2 cellular contexts compared by ENCODE assay signal in the genomic region with DNA sequence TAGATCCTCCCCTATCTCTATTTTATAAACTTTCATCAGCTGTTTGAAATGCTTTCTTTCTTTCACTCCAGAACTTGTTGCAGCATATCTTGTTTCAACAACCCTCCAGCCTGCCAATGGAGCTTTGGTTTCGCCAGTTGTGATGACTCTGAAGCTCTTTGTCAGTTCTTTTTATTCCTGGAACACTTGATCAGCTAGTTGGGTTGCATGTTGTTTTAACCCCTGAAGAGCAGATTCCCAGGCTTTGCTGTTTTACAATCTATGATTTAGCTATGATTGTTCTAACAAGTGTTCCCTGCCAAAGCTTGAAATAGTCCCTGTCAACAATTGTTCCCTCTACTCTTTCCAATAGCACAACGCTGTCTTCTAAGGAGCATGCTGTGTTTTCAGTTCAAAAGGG.
TF ChIP-seq lines count a peak whose summit lies in the region.

No MANE protein-coding gene starts in this region.

TF ChIP-seq in SK-N-SH, 30 proteins besides CTCF, POLR2A, EP300 and RAD21:
- no peak; the same call in 1 of the 2 replicates for TF ChIP-seq TCF12 (IDR thresholded peaks at IDR 0.05)
- TF ChIP-seq, protein P1, sequence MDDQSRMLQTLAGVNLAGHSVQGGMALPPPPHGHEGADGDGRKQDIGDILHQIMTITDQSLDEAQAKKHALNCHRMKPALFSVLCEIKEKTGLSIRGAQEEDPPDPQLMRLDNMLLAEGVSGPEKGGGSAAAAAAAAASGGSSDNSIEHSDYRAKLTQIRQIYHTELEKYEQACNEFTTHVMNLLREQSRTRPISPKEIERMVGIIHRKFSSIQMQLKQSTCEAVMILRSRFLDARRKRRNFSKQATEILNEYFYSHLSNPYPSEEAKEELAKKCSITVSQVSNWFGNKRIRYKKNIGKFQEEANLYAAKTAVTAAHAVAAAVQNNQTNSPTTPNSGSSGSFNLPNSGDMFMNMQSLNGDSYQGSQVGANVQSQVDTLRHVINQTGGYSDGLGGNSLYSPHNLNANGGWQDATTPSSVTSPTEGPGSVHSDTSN (IDR thresholded peaks at IDR 0.05) = peak; percentile 47
TF ChIP-seq in SK-N-SH: peak in this region for 1.

TF ChIP-seq in HepG2, 621 proteins besides CTCF, POLR2A, EP300 and RAD21:
- TF ChIP-seq GZF1 (CRISPR knock-in tag; IDR thresholded peaks at IDR 0.05) (no peak), RBFOX2 (IDR thresholded peaks at IDR 0.05; ENCODE audit: low read depth, low read length) (no peak), RARA (CRISPR knock-in tag; IDR thresholded peaks at IDR 0.05) (no peak), ZNF766 (CRISPR knock-in tag; IDR thresholded peaks at IDR 0.05; ENCODE audit: borderline replicate concordance) (no peak), ZNF607 (CRISPR knock-in tag; IDR thresholded peaks at IDR 0.05; ENCODE audit: borderline replicate concordance) (no peak), HHEX (CRISPR knock-in tag; IDR thresholded peaks at IDR 0.05) (no peak), SP5 (CRISPR knock-in tag; IDR thresholded peaks at IDR 0.05; ENCODE audit: borderline replicate concordance, low read depth) (no peak), POLR2AphosphoS2 (IDR thresholded peaks at IDR 0.05; ENCODE audit: low read depth, low read length) (no peak), SMARCE1 (IDR thresholded peaks at IDR 0.05; ENCODE audit: borderline replicate concordance) (no peak), WIZ (CRISPR knock-in tag; IDR thresholded peaks at IDR 0.05) (no peak), GTF2F1 (IDR thresholded peaks at IDR 0.05; ENCODE audit: low read length) (no peak), HNF4A (CRISPR knock-in tag; IDR thresholded peaks at IDR 0.05) (no peak), SCMH1 (CRISPR knock-in tag; IDR thresholded peaks at IDR 0.05; ENCODE audit: borderline replicate concordance) (no peak)
- TF ChIP-seq, protein P2, sequence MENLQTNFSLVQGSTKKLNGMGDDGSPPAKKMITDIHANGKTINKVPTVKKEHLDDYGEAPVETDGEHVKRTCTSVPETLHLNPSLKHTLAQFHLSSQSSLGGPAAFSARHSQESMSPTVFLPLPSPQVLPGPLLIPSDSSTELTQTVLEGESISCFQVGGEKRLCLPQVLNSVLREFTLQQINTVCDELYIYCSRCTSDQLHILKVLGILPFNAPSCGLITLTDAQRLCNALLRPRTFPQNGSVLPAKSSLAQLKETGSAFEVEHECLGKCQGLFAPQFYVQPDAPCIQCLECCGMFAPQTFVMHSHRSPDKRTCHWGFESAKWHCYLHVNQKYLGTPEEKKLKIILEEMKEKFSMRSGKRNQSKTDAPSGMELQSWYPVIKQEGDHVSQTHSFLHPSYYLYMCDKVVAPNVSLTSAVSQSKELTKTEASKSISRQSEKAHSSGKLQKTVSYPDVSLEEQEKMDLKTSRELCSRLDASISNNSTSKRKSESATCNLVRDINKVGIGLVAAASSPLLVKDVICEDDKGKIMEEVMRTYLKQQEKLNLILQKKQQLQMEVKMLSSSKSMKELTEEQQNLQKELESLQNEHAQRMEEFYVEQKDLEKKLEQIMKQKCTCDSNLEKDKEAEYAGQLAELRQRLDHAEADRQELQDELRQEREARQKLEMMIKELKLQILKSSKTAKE (CRISPR knock-in tag; IDR thresholded peaks at IDR 0.05; ENCODE audit: borderline replicate concordance) = no peak
- TF ChIP-seq, protein P3, sequence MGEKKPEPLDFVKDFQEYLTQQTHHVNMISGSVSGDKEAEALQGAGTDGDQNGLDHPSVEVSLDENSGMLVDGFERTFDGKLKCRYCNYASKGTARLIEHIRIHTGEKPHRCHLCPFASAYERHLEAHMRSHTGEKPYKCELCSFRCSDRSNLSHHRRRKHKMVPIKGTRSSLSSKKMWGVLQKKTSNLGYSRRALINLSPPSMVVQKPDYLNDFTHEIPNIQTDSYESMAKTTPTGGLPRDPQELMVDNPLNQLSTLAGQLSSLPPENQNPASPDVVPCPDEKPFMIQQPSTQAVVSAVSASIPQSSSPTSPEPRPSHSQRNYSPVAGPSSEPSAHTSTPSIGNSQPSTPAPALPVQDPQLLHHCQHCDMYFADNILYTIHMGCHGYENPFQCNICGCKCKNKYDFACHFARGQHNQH (CRISPR knock-in tag; IDR thresholded peaks at IDR 0.05) = no peak
TF ChIP-seq in HepG2: peak in this region for 0.
